ENCODE assay signal across 15 cellular contexts in genomic region chr12:1920971-1921370, GRCh38. TPM values are rescaled to one million over a fixed set of nuclear protein-coding genes. Genes with fewer than 3 reads are reported as not detected.
DNase-seq lines count a peak whose midpoint lies in the region; ATAC-seq and TF ChIP-seq lines count a peak whose summit lies in the region.
"Had no signal": no experiment of that assay in that cellular context is flagged by ENCODE, and none has a peak within 500 bp of the region (broad histone marks: within the 10 kb centered on the region; RNA-seq: fewer than 3 reads in every experiment).

No MANE protein-coding gene starts in this region.

- H3K4me1 ChIP-seq in right atrium auricular region: peaks cover 0 to 39% of the 10 kb centered on the region in 2 donors
- H3K4me1 ChIP-seq in lower lobe of right lung: peaks cover 4% of the 10 kb centered on the region

- TF ChIP-seq CTCF in right atrium auricular region (IDR thresholded peaks at IDR 0.05): no peak
- no peak for TF ChIP-seq CTCF in lower lobe of right lung (IDR thresholded peaks at IDR 0.05)

- H3K27me3 ChIP-seq in right atrium auricular region (no peaks in the 10 kb centered on the region), lower lobe of right lung (ENCODE audit: low read depth) (peaks cover 10% of the 10 kb centered on the region)

- H3K36me3 ChIP-seq in right atrium auricular region (no peaks in the 10 kb centered on the region), lower lobe of right lung (no peaks in the 10 kb centered on the region)

- H3K4me3 ChIP-seq in right atrium auricular region (no peak overlapping the region), lower lobe of right lung (no peak overlapping the region)

- intact Hi-C loops in left cardiac atrium (cut with DNase I) (no loop called here), lower lobe of right lung (cut with DNase I) (loop anchor here (10.0 kb wide), 1 partner anchor 106 kb away; no protein-coding TSS in a partner anchor)

- H3K27ac ChIP-seq in right atrium auricular region (no peak overlapping the region), lower lobe of right lung (no peak overlapping the region)
- H3K27ac ChIP-seq: RWPE1 had no signal

- H3K9me3 ChIP-seq in right atrium auricular region: no peaks in the 10 kb centered on the region
- no peaks in the 10 kb centered on the region for H3K9me3 ChIP-seq in lower lobe of right lung

- ATAC-seq in left cardiac atrium (no peak), lower lobe of right lung (peak; percentile 41 to 51), HG02571 (IDR thresholded peaks at IDR 0.05; ENCODE audit: unreplicated experiment) (no peak)
- ATAC-seq: activated CD4-positive, CD25-positive, alpha-beta regulatory T cell treated with anti-CD3 and anti-CD28 coated beads, Interleukin-2, amount 50 U/mL, for 24 hours; HCT116 had no signal

- DNase-seq in right atrium auricular region (ENCODE audit: low spot score) (peak; percentile 58), left cardiac atrium (no peak), SKM-1 treated with dmso at 0.1 percent for 144 hours (lab: John Stamatoyannopoulos, UW; ENCODE audit: unreplicated experiment) (peak; percentile 34), lower lobe of right lung (peak; percentile 78), occipital lobe (lab: John Stamatoyannopoulos, UW) (no peak), OCI-M2 (lab: John Stamatoyannopoulos, UW; ENCODE audit: unreplicated experiment) (no peak), SW480 (ENCODE audit: low spot score) (no peak)
- DNase-seq: CD4-positive, alpha-beta T cell had no signal

RNA-seq across cellular contexts. Expression of gene CACNA2D4, which starts 2.5 kb away (rescaled TPM):
- total RNA-seq in right atrium auricular region: 1 to 10 TPM; 1.6 to 4.1 TPM
- total RNA-seq in left cardiac atrium: 1 to 10 TPM; 1.7 to 2.6 TPM
- 7.0 TPM for total RNA-seq in lower lobe of right lung
- not detected for total RNA-seq in occipital lobe
- total RNA-seq: frontal cortex, LHCN-M2, lung microvascular endothelial cell had no signal

Comparison
In these comparisons a context has a peak if more than half of its experiments do, and no peak if none do; other contexts are left out.
1. DNase-seq: peak in right atrium auricular region (single experiment), SKM-1 treated with dmso at 0.1 percent for 144 hours (single experiment) and lower lobe of right lung (single experiment); none in left cardiac atrium (single experiment), occipital lobe (single experiment), OCI-M2 (single experiment) and SW480 (single experiment).
2. ATAC-seq: peak in lower lobe of right lung (2 of 2); none in left cardiac atrium (0 of 2) and HG02571 (single experiment).